In genomic region chr20:38698541-38698940, GRCh38 we compare ENCODE assay signal across 6 cellular contexts.
"Had no signal": no experiment of that assay in that cellular context is flagged by ENCODE, and none has a peak within 500 bp of the region (broad histone marks: within the 10 kb centered on the region; RNA-seq: fewer than 3 reads in every experiment).

No MANE protein-coding gene starts in this region.

- H3K4me3 ChIP-seq: K562 had no signal

- ATAC-seq: HepG2, K562 had no signal

- H3K27ac ChIP-seq: HL-60 had no signal

- DNase-seq: IMR-90, KBM-7, KG1 had no signal
